Comparison of ENCODE assay signal across 8 cellular contexts in the genomic region with DNA sequence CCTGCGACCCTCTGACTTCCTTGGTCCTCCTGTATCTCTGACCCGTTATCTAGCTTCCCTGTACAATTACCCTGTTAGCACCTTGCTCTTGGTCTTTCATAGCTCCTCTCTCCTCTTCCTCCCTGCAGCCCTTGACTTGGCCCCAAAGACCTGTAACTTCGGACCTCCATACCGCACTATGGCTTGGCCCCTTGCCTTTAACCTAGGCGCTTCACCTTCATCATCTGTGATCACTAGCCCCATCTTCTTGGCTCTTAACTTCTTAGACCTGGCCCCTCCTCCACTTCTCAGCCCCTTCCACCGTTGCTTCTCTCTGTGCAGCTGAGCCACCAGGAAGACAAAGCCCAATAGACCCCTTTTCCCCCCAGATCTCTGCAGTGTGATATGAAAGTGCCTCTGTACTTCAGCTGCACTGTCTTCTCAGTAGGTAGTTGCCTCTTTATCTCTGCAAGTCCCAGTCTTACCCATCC. TPM values are rescaled to one million over a fixed set of nuclear protein-coding genes. Genes with fewer than 3 reads are reported as not detected.
DNase-seq lines count a peak whose midpoint lies in the region; TF ChIP-seq lines count a peak whose summit lies in the region.

No MANE protein-coding gene starts in this region.

- TF ChIP-seq CTCF in HL-60 (IDR thresholded peaks at IDR 0.05; ENCODE audit: insufficient read depth, low read length), result no peak
- TF ChIP-seq CTCF in breast epithelium (IDR thresholded peaks at IDR 0.05), result no peak

- 0 out of 2 replicates have a peak, but pooled peaks cover 2% of the 10 kb centered on the region for H4K20me1 ChIP-seq in BLaER1

- peak overlapping the region; percentile 91 for H3K9ac ChIP-seq in BLaER1
- peak overlapping the region; percentile 88 to 93 for H3K9ac ChIP-seq in mucosa of rectum (ENCODE audit: low read depth in 1 of 2, low read length in 2 of 2)

- peak overlapping the region; percentile 85 for H3K4me2 ChIP-seq in BLaER1

- H3K27ac ChIP-seq in BLaER1 (peak overlapping the region; percentile 92), HL-60 (replicated peaks) (peak overlapping the region; percentile 70; the same call in 1 of the 2 replicates), breast epithelium (peak overlapping the region; percentile 79 to 85), mucosa of rectum (ENCODE audit: low read depth in 2 of 2, low read length in 2 of 2) (no peak overlapping the region)

- DNase-seq in HL-60 (ENCODE audit: low read depth in 1 of 2, low spot score in 1 of 2), result no peak
- no peak for DNase-seq in breast epithelium (ENCODE audit: low spot score in 2 of 2)
- DNase-seq in UCSD-AML1 (lab: John Stamatoyannopoulos, UW; ENCODE audit: unreplicated experiment), result no peak
- DNase-seq in Kasumi-1 (lab: John Stamatoyannopoulos, UW), result no peak
- no peak for DNase-seq in dedifferentiated amniotic fluid mesenchymal stem cell (ENCODE audit: extremely low spot score)
- no peak for DNase-seq in posterior vena cava (ENCODE audit: low spot score)

- intact Hi-C loops in breast epithelium (cut with DNase I; ENCODE audit: low total_unique reads) (loop anchor here (10.0 kb wide), 1 partner anchor 1108 kb away; no protein-coding TSS in a partner anchor), posterior vena cava (cut with DNase I) (loop anchor here in 1 of 2 donors (5.0 kb wide), 1 partner anchor 80 kb away; a partner anchor contains a TSS)

- H3K9me3 ChIP-seq in BLaER1 (peaks cover 21% of the 10 kb centered on the region), breast epithelium (peaks cover 0 to 8% of the 10 kb centered on the region in 2 donors), mucosa of rectum (ENCODE audit: control insufficient read depth in 2 of 2, low read length in 2 of 2) (no peaks in the 10 kb centered on the region)

- H3K4me1 ChIP-seq in BLaER1 (peaks cover 21% of the 10 kb centered on the region), breast epithelium (peaks cover 0 to 6% of the 10 kb centered on the region in 2 donors), mucosa of rectum (ENCODE audit: control insufficient read depth in 2 of 2, insufficient read depth in 2 of 2, low read length in 2 of 2) (peaks cover 7 to 11% of the 10 kb centered on the region in 2 donors)

- no peak for TF ChIP-seq POLR2A in breast epithelium (IDR thresholded peaks at IDR 0.05)

- H3K4me3 ChIP-seq in BLaER1, result peak overlapping the region; percentile 89
- H3K4me3 ChIP-seq in HL-60 (replicated peaks; ENCODE audit: insufficient read depth, low read length), result peak overlapping the region; percentile 94
- peak overlapping the region; percentile 74 to 93 (median 84) for H3K4me3 ChIP-seq in breast epithelium
- peak overlapping the region; percentile 90 to 91 for H3K4me3 ChIP-seq in mucosa of rectum (ENCODE audit: low read length in 2 of 2)

- no peaks in the 10 kb centered on the region for H3K27me3 ChIP-seq in BLaER1
- no peaks in the 10 kb centered on the region for H3K27me3 ChIP-seq in HL-60 (ENCODE audit: insufficient read depth, poor library complexity, severe bottlenecking)
- no peaks in the 10 kb centered on the region for H3K27me3 ChIP-seq in breast epithelium
- no peaks in the 10 kb centered on the region for H3K27me3 ChIP-seq in mucosa of rectum (ENCODE audit: control insufficient read depth in 2 of 2, insufficient read depth in 2 of 2, low read length in 2 of 2)

- peaks cover 33% of the 10 kb centered on the region for H3K36me3 ChIP-seq in BLaER1
- no peaks in the 10 kb centered on the region for H3K36me3 ChIP-seq in breast epithelium
- peaks cover 12 to 24% of the 10 kb centered on the region in 2 donors for H3K36me3 ChIP-seq in mucosa of rectum (ENCODE audit: control insufficient read depth in 2 of 2, insufficient read depth in 2 of 2, low read length in 2 of 2)

RNA-seq across cellular contexts. Expression of a gene that starts 0.7 kb away (rescaled TPM):
- total RNA-seq in breast epithelium (10 to 100 TPM in 2 of 3 donors, 1 to 10 TPM in 1; 5.8 to 18.4 (median 10.5) TPM), posterior vena cava (1 to 10 TPM; 4.5 to 5.1 TPM)

RNA-seq across cellular contexts. Expression of a gene that starts 29.9 kb away (rescaled TPM):
- total RNA-seq in breast epithelium (10 to 100 TPM; 21.7 to 31.5 (median 25.9) TPM), posterior vena cava (10 to 100 TPM; 14.3 to 16.0 TPM)

RNA-seq across cellular contexts. Expression of a gene that starts 30.2 kb away (rescaled TPM):
- total RNA-seq in breast epithelium (10 to 100 TPM; 11.1 to 22.1 (median 14.9) TPM), posterior vena cava (1 to 10 TPM; 6.9 to 7.3 TPM)

Comparison
In these comparisons a context has a peak if more than half of its experiments do, and no peak if none do; other contexts are left out.
1. H3K27ac ChIP-seq: peak in BLaER1 (single experiment), HL-60 (single experiment) and breast epithelium (2 of 2); none in mucosa of rectum (0 of 2).
2. Peak in every context shown above with its lines, with median percentiles within 50 percentile points of each other: H3K4me3 ChIP-seq.